In genomic region chr1:187300093-187300492, GRCh38 we compare ENCODE assay signal across 25 cellular contexts.
"Had no signal": no experiment of that assay in that cellular context is flagged by ENCODE, and none has a peak within 500 bp of the region (broad histone marks: within the 10 kb centered on the region; RNA-seq: fewer than 3 reads in every experiment).

No MANE protein-coding gene starts in this region.

- H3K4me1 ChIP-seq: foreskin keratinocyte, left lung, psoas muscle, thyroid gland had no signal

- H3K9me3 ChIP-seq: left lung, neutrophil, ovary, psoas muscle, thyroid gland had no signal

- H3K36me3 Mint-ChIP-seq: activated CD8-positive, alpha-beta memory T cell treated with anti-CD3 and anti-CD28 coated beads, Interleukin-2, amount 10 ng/mL, durations not matched to agents 7 days and 5 days; activated naive CD4-positive, alpha-beta T cell treated with anti-CD3 and anti-CD28 coated beads, Interleukin-2, amount 50 U/mL, for 24 hours; brain; natural killer cell had no signal

- H3K27me3 Mint-ChIP-seq: activated CD4-positive, alpha-beta T cell treated with anti-CD3 and anti-CD28 coated beads, Interleukin-2, amount 10 ng/mL, durations not matched to agents 7 days and 5 days; activated CD8-positive, alpha-beta memory T cell treated with anti-CD3 and anti-CD28 coated beads, Interleukin-2, amount 10 ng/mL, durations not matched to agents 7 days and 5 days; activated CD8-positive, alpha-beta T cell treated with anti-CD3 and anti-CD28 coated beads for 36 hours; activated naive CD4-positive, alpha-beta T cell treated with anti-CD3 and anti-CD28 coated beads, Interleukin-2, amount 50 U/mL, for 24 hours; brain; dendritic cell treated with granulocyte-macrophage colony-stimulating factor and Interleukin-4, amounts not matched to agents 40 ng/mL and 50 ng/mL, for 4 days had no signal

- H3K4me3 Mint-ChIP-seq: activated CD4-positive, alpha-beta T cell treated with anti-CD3 and anti-CD28 coated beads, Interleukin-2, amount 10 ng/mL, durations not matched to agents 7 days and 5 days; activated CD8-positive, alpha-beta memory T cell treated with anti-CD3 and anti-CD28 coated beads, Interleukin-2, amount 10 ng/mL, durations not matched to agents 7 days and 5 days; activated CD8-positive, alpha-beta T cell treated with anti-CD3 and anti-CD28 coated beads for 36 hours; activated naive CD4-positive, alpha-beta T cell treated with anti-CD3 and anti-CD28 coated beads, Interleukin-2, amount 50 U/mL, for 24 hours; activated T-helper 1 cell treated with anti-CD3 and anti-CD28 coated beads, Interleukin-12 subunit alpha, Interleukin-12 subunit beta, Interleukin-2, Interleukin-4 antibody, amounts not matched to agents 30 ng/mL and 10 ng/mL and 1 ng/mL, durations not matched to agents 14 hours and 24 hours and 36 hours; brain; dendritic cell treated with granulocyte-macrophage colony-stimulating factor and Interleukin-4, amounts not matched to agents 40 ng/mL and 50 ng/mL, for 4 days; immature natural killer cell; natural killer cell had no signal

- H3K27ac ChIP-seq: foreskin keratinocyte, left lung, neutrophil, ovary, psoas muscle, thyroid gland, WERI-Rb-1 had no signal

- H3K27ac Mint-ChIP-seq: activated CD4-positive, alpha-beta T cell treated with anti-CD3 and anti-CD28 coated beads, Interleukin-2, amount 10 ng/mL, durations not matched to agents 7 days and 5 days; activated CD8-positive, alpha-beta memory T cell treated with anti-CD3 and anti-CD28 coated beads, Interleukin-2, amount 10 ng/mL, durations not matched to agents 7 days and 5 days; activated CD8-positive, alpha-beta T cell treated with anti-CD3 and anti-CD28 coated beads for 36 hours; activated naive CD4-positive, alpha-beta T cell treated with anti-CD3 and anti-CD28 coated beads, Interleukin-2, amount 50 U/mL, for 24 hours; activated T-helper 1 cell treated with anti-CD3 and anti-CD28 coated beads, Interleukin-12 subunit alpha, Interleukin-12 subunit beta, Interleukin-2, Interleukin-4 antibody, amounts not matched to agents 30 ng/mL and 10 ng/mL and 1 ng/mL, durations not matched to agents 14 hours and 24 hours and 36 hours; brain; dendritic cell treated with granulocyte-macrophage colony-stimulating factor and Interleukin-4, amounts not matched to agents 40 ng/mL and 50 ng/mL, for 4 days; immature natural killer cell; natural killer cell had no signal

- H3K4me1 Mint-ChIP-seq: activated CD4-positive, alpha-beta T cell treated with anti-CD3 and anti-CD28 coated beads, Interleukin-2, amount 10 ng/mL, durations not matched to agents 7 days and 5 days; activated CD8-positive, alpha-beta memory T cell treated with anti-CD3 and anti-CD28 coated beads, Interleukin-2, amount 10 ng/mL, durations not matched to agents 7 days and 5 days; activated naive CD4-positive, alpha-beta T cell treated with anti-CD3 and anti-CD28 coated beads, Interleukin-2, amount 50 U/mL, for 24 hours; brain; immature natural killer cell; natural killer cell had no signal

- H3K4me3 ChIP-seq: left lung, ovary, psoas muscle, thyroid gland had no signal

- H3K36me3 ChIP-seq: left lung, neutrophil, ovary, thyroid gland, WERI-Rb-1 had no signal

- ATAC-seq: activated CD8-positive, alpha-beta memory T cell treated with anti-CD3 and anti-CD28 coated beads, Interleukin-2, amount 10 ng/mL, durations not matched to agents 7 days and 5 days; activated CD8-positive, alpha-beta T cell treated with anti-CD3 and anti-CD28 coated beads for 36 hours; foreskin keratinocyte; left lung; natural killer cell; psoas muscle; right cardiac atrium; stimulated activated naive CD8-positive, alpha-beta T cell treated with anti-CD3 and anti-CD28 coated beads, Interleukin-15, Interleukin-2, amounts not matched to agents 100 U/mL and 50 U/mL, for 24 hours had no signal

- H3K27me3 ChIP-seq: foreskin keratinocyte, left lung, neutrophil, ovary, thyroid gland had no signal

- DNase-seq: activated CD4-positive, alpha-beta T cell treated with anti-CD3 and anti-CD28 coated beads, Interleukin-2, amount 10 ng/mL, durations not matched to agents 7 days and 5 days; activated CD4-positive, CD25-positive, alpha-beta regulatory T cell treated with anti-CD3 and anti-CD28 coated beads, Interleukin-2, amount 50 U/mL, for 72 hours; activated CD8-positive, alpha-beta memory T cell treated with anti-CD3 and anti-CD28 coated beads, Interleukin-2, amount 10 ng/mL, durations not matched to agents 7 days and 5 days; activated CD8-positive, alpha-beta T cell treated with anti-CD3 and anti-CD28 coated beads for 36 hours; activated gamma-delta T cell treated with Interleukin-2 at 50 U/mL for 16 hours; aorta; effector CD4-positive, alpha-beta T cell; foreskin keratinocyte; immature natural killer cell; left lung; midbrain; natural killer cell; ovary; psoas muscle; right cardiac atrium; stimulated activated CD4-positive, alpha-beta T cell treated with anti-CD3 and anti-CD28 coated beads, Interleukin-12 subunit alpha, Interleukin-12 subunit beta, amount 100 ng/mL, for 4 hours; stimulated activated CD4-positive, alpha-beta T cell treated with anti-CD3 and anti-CD28 coated beads, Interleukin-4, amount 100 ng/mL, for 4 hours; stimulated activated naive CD8-positive, alpha-beta T cell treated with anti-CD3 and anti-CD28 coated beads, Interleukin-15, Interleukin-2, amounts not matched to agents 100 U/mL and 50 U/mL, for 24 hours; thyroid gland; WERI-Rb-1 had no signal
